Comparison of ENCODE assay signal across 15 cellular contexts in the genomic region with DNA sequence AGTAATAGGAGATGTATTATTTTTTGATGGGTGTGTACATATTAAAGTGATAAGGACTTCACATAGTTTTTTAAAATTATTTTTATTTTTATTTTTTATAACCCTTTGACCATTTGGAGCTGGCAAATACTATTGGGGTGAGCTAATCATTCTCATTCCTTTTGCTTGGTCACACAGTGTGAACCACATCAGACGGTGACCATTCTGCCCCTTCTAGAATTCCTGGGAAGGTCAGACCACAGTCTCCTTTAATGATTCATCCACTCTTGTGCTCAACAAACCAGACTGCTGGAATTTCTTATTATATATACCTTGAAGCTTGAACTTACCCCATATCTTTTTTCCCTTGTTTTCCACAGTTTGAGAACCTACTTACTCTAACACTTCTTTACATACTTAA. TPM values are rescaled to one million over a fixed set of nuclear protein-coding genes. Genes with fewer than 3 reads are reported as not detected.
DNase-seq lines count a peak whose midpoint lies in the region; ATAC-seq, FAIRE-seq and TF ChIP-seq lines count a peak whose summit lies in the region.
"Had no signal": no experiment of that assay in that cellular context is flagged by ENCODE, and none has a peak within 500 bp of the region (broad histone marks: within the 10 kb centered on the region; RNA-seq: fewer than 3 reads in every experiment).

No MANE protein-coding gene starts in this region.

- TF ChIP-seq CTCF in astrocyte (IDR thresholded peaks at IDR 0.05; ENCODE audit: insufficient read depth, low read depth, low read length): no peak
- no peak for TF ChIP-seq CTCF in activated CD8-positive, alpha-beta T cell treated with anti-CD3 and anti-CD28 coated beads for 36 hours (IDR thresholded peaks at IDR 0.05)

- no peaks in the 10 kb centered on the region for H3K36me3 Mint-ChIP-seq in astrocyte (ENCODE audit: low read depth, unreplicated experiment)
- H3K36me3 Mint-ChIP-seq in activated CD8-positive, alpha-beta T cell treated with anti-CD3 and anti-CD28 coated beads for 36 hours (ENCODE audit: low read depth): no peaks in the 10 kb centered on the region
- no peaks in the 10 kb centered on the region for H3K36me3 Mint-ChIP-seq in activated naive CD4-positive, alpha-beta T cell treated with anti-CD3 and anti-CD28 coated beads for 36 hours (ENCODE audit: low read depth)
- H3K36me3 Mint-ChIP-seq: activated naive CD8-positive, alpha-beta T cell treated with anti-CD3 and anti-CD28 coated beads, Interleukin-2, amount 10 ng/mL, durations not matched to agents 7 days and 5 days had no signal

- peak overlapping the region; percentile 79 for H3K27ac Mint-ChIP-seq in astrocyte (ENCODE audit: unreplicated experiment)
- H3K27ac Mint-ChIP-seq in activated CD8-positive, alpha-beta T cell treated with anti-CD3 and anti-CD28 coated beads for 36 hours: no peak overlapping the region
- H3K27ac Mint-ChIP-seq in activated naive CD4-positive, alpha-beta T cell treated with anti-CD3 and anti-CD28 coated beads for 36 hours: no peak overlapping the region
- H3K27ac Mint-ChIP-seq: activated naive CD8-positive, alpha-beta T cell treated with anti-CD3 and anti-CD28 coated beads, Interleukin-2, amount 10 ng/mL, durations not matched to agents 7 days and 5 days had no signal

- no peaks in the 10 kb centered on the region for H3K36me3 ChIP-seq in astrocyte (ENCODE audit: insufficient read depth, low read length)

- peak overlapping the region; percentile 67 for H3K9ac ChIP-seq in astrocyte (ENCODE audit: low read length)

- peaks cover 7% of the 10 kb centered on the region for H3K9me3 Mint-ChIP-seq in astrocyte (ENCODE audit: unreplicated experiment)
- peaks cover 4% of the 10 kb centered on the region for H3K9me3 Mint-ChIP-seq in activated CD8-positive, alpha-beta T cell treated with anti-CD3 and anti-CD28 coated beads for 36 hours
- H3K9me3 Mint-ChIP-seq in activated naive CD4-positive, alpha-beta T cell treated with anti-CD3 and anti-CD28 coated beads for 36 hours: no peaks in the 10 kb centered on the region

- no peaks in the 10 kb centered on the region for H3K79me2 ChIP-seq in astrocyte (ENCODE audit: insufficient read depth, low read length)

- no peak overlapping the region for H3K4me3 Mint-ChIP-seq in astrocyte (ENCODE audit: unreplicated experiment)
- H3K4me3 Mint-ChIP-seq in activated CD8-positive, alpha-beta T cell treated with anti-CD3 and anti-CD28 coated beads for 36 hours: no peak overlapping the region
- no peak overlapping the region for H3K4me3 Mint-ChIP-seq in activated naive CD4-positive, alpha-beta T cell treated with anti-CD3 and anti-CD28 coated beads for 36 hours
- H3K4me3 Mint-ChIP-seq: activated naive CD8-positive, alpha-beta T cell treated with anti-CD3 and anti-CD28 coated beads, Interleukin-2, amount 10 ng/mL, durations not matched to agents 7 days and 5 days had no signal

- H3K4me1 ChIP-seq in astrocyte (ENCODE audit: insufficient read depth, low read length): peaks cover 23% of the 10 kb centered on the region

- H3K4me3 ChIP-seq in astrocyte (ENCODE audit: insufficient read depth, low read depth, low read length): no peak overlapping the region

- CTCF ChIA-PET in activated CD8-positive, alpha-beta T cell treated with anti-CD3 and anti-CD28 coated beads for 36 hours (lab: Charles Lee): no interaction called here
- CTCF ChIA-PET in activated naive CD4-positive, alpha-beta T cell treated with anti-CD3 and anti-CD28 coated beads for 36 hours (lab: Charles Lee): no interaction called here

- no peaks in the 10 kb centered on the region for H3K27me3 Mint-ChIP-seq in astrocyte (ENCODE audit: low read depth, unreplicated experiment)
- H3K27me3 Mint-ChIP-seq in activated CD8-positive, alpha-beta T cell treated with anti-CD3 and anti-CD28 coated beads for 36 hours: no peaks in the 10 kb centered on the region
- H3K27me3 Mint-ChIP-seq in activated naive CD4-positive, alpha-beta T cell treated with anti-CD3 and anti-CD28 coated beads for 36 hours (ENCODE audit: low read depth): no peaks in the 10 kb centered on the region
- H3K27me3 Mint-ChIP-seq: activated naive CD8-positive, alpha-beta T cell treated with anti-CD3 and anti-CD28 coated beads, Interleukin-2, amount 10 ng/mL, durations not matched to agents 7 days and 5 days had no signal

- DNase-seq in ACHN: peak; percentile 91
- peak; percentile 4 for DNase-seq in HPDE6-E6E7 (ENCODE audit: extremely low spot score)
- DNase-seq in astrocyte (ENCODE audit: low read depth): peak; percentile 98
- peak; percentile 89 for DNase-seq in islet precursor cell
- DNase-seq in activated CD8-positive, alpha-beta T cell treated with anti-CD3 and anti-CD28 coated beads for 36 hours: no peak
- DNase-seq in NCI-H526 (lab: John Stamatoyannopoulos, UW): no peak
- no peak for DNase-seq in activated naive CD4-positive, alpha-beta T cell treated with anti-CD3 and anti-CD28 coated beads for 36 hours
- DNase-seq: activated naive CD8-positive, alpha-beta T cell treated with anti-CD3 and anti-CD28 coated beads, Interleukin-2, amount 10 ng/mL, durations not matched to agents 7 days and 5 days; AML-193; H7 had no signal

- no peaks in the 10 kb centered on the region for H3K27me3 ChIP-seq in astrocyte (ENCODE audit: insufficient read depth, low read length)

- H3K27ac ChIP-seq in astrocyte (ENCODE audit: low read depth, low read length): peak overlapping the region; percentile 77

- H3K4me2 ChIP-seq in astrocyte (ENCODE audit: low read length): peak overlapping the region; percentile 37

- no peaks in the 10 kb centered on the region for H3K9me3 ChIP-seq in astrocyte (ENCODE audit: insufficient read depth, low read depth, low read length)

- no peaks in the 10 kb centered on the region for H4K20me1 ChIP-seq in astrocyte (ENCODE audit: insufficient read depth, low read length)

- no peak overlapping the region for H2AFZ ChIP-seq in astrocyte (ENCODE audit: low read depth, low read length)

- in situ Hi-C loops in ACHN (cut with HindIII; ENCODE audit: low pct_ligation_motif_present, low pct_unique_long_range_greater_than_20kb, low sequenced_read_pairs): no loop called here

- peaks cover 31% of the 10 kb centered on the region for H3K4me1 Mint-ChIP-seq in astrocyte (ENCODE audit: low read depth, unreplicated experiment)
- no peaks in the 10 kb centered on the region for H3K4me1 Mint-ChIP-seq in activated CD8-positive, alpha-beta T cell treated with anti-CD3 and anti-CD28 coated beads for 36 hours (ENCODE audit: low read depth)
- no peaks in the 10 kb centered on the region for H3K4me1 Mint-ChIP-seq in activated naive CD4-positive, alpha-beta T cell treated with anti-CD3 and anti-CD28 coated beads for 36 hours (ENCODE audit: low read depth)
- H3K4me1 Mint-ChIP-seq: activated naive CD8-positive, alpha-beta T cell treated with anti-CD3 and anti-CD28 coated beads, Interleukin-2, amount 10 ng/mL, durations not matched to agents 7 days and 5 days had no signal

- no peak for ATAC-seq in activated CD8-positive, alpha-beta T cell treated with anti-CD3 and anti-CD28 coated beads for 36 hours
- no peak for ATAC-seq in GM18868 (IDR thresholded peaks at IDR 0.05; ENCODE audit: unreplicated experiment)

- intact Hi-C loops in activated CD8-positive, alpha-beta T cell treated with anti-CD3 and anti-CD28 coated beads for 36 hours (cut with micrococcal nuclease): no loop called here
- intact Hi-C loops in activated naive CD4-positive, alpha-beta T cell treated with anti-CD3 and anti-CD28 coated beads for 36 hours (cut with micrococcal nuclease): no loop called here

- POLR2A ChIA-PET in activated CD8-positive, alpha-beta T cell treated with anti-CD3 and anti-CD28 coated beads for 36 hours (lab: Charles Lee): no interaction called here

- FAIRE-seq in astrocyte (lab: Jason Lieb, UNC): peak; percentile 37

RNA-seq across cellular contexts. Expression of a gene that starts 23.9 kb away (rescaled TPM):
- total RNA-seq in astrocyte: not detected in 2 replicates
- under 1 TPM; 0.52 to 0.60 TPM for total RNA-seq in activated CD8-positive, alpha-beta T cell treated with anti-CD3 and anti-CD28 coated beads for 36 hours
- not detected for total RNA-seq in activated naive CD4-positive, alpha-beta T cell treated with anti-CD3 and anti-CD28 coated beads for 36 hours
- total RNA-seq: activated CD8-positive, alpha-beta memory T cell treated with anti-CD3 and anti-CD28 coated beads for 36 hours; activated naive CD8-positive, alpha-beta T cell treated with anti-CD3 and anti-CD28 coated beads, Interleukin-2, amount 10 ng/mL, durations not matched to agents 7 days and 5 days; H7; lower leg skin; posterior vena cava; T-helper 1 cell treated with Interleukin-12 subunit alpha and Interleukin-12 subunit beta and Interleukin-4 antibody, amounts not matched to agents 30 ng/mL and 1 ng/mL, for 36 hours had no signal

Comparison
In these comparisons a context has a peak if more than half of its experiments do, and no peak if none do; other contexts are left out.
1. DNase-seq: peak in ACHN (single experiment), HPDE6-E6E7 (single experiment), astrocyte (single experiment) and islet precursor cell (single experiment); none in activated CD8-positive, alpha-beta T cell treated with anti-CD3 and anti-CD28 coated beads for 36 hours (single experiment), NCI-H526 (0 of 2) and activated naive CD4-positive, alpha-beta T cell treated with anti-CD3 and anti-CD28 coated beads for 36 hours (single experiment).